In the genomic region with DNA sequence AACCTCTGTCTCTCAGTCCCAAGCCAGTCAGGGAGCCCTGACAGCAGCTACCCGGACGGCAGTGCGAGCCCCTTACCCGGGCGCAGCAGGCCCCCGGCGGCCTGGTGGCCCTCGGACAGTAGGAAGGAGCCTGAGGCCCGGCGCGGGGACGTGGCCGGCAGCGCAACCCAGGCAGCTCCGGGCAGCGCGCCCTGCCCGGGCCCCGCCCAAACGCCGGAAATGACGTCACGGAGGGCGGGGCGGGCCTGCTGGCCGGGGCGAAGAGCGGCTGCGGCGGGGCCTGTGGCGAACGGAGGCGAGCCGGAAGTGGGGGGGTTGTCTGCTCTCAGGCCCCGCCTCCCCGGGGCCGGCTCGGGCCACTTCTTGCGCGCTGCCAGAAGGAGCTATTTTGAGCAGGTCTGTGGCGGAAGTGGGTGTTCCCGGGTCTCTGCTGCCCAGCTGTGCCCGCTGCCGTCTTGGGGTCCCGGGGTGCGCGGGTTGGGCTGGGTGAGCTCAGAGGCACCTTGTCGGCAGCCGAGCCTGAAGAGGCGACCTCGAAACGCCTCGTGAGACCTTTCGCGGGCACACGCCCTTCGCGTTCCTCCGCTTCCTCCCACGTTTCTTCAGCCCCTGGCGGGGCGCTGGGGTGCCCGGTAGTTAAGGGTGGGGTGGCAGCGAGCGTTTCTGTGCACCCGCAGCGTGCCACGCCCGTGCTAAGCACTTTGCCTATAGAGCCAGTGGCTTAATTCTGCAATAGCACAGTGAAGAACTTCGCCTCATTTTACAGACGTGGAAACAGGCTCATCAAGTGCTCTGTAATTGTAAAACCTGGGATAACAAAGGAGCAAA, we compare ENCODE assay signal across 9 cellular contexts. TPM values are rescaled to one million over a fixed set of nuclear protein-coding genes. Genes with fewer than 3 reads are reported as not detected.
DNase-seq lines count a peak whose midpoint lies in the region; ATAC-seq, FAIRE-seq and TF ChIP-seq lines count a peak whose summit lies in the region.
"Had no signal": no experiment of that assay in that cellular context is flagged by ENCODE, and none has a peak within 500 bp of the region (broad histone marks: within the 10 kb centered on the region; RNA-seq: fewer than 3 reads in every experiment).

TSS of gene C11orf24 (minus strand) at position 193 of the 828 bp plus-strand sequence. CDS start 8,206 bp downstream, outside the sequence.

- H3K4me1 Mint-ChIP-seq in dendritic cell treated with granulocyte-macrophage colony-stimulating factor and Interleukin-4, amounts not matched to agents 40 ng/mL and 50 ng/mL, for 4 days (ENCODE audit: low read depth), result peaks cover 68% of the 10 kb centered on the region

- TF ChIP-seq EP300 in HepG2 (IDR thresholded peaks at IDR 0.05; ENCODE audit: low read depth in 2 of 2, low read length in 2 of 2), result 0 out of 4 replicates have a peak, but pooled peaks have one; percentile 12 to 24
- no peak; the same call in 1 of the 2 replicates for TF ChIP-seq EP300 in HepG2 (CRISPR knock-in tag; IDR thresholded peaks at IDR 0.05; ENCODE audit: borderline replicate concordance)

- H3K4me1 ChIP-seq in HepG2 (ENCODE audit: insufficient read depth, low read length), result peaks cover 74% of the 10 kb centered on the region

- TF ChIP-seq RAD21 in HepG2 (CRISPR knock-in tag; IDR thresholded peaks at IDR 0.05), result no peak

- peak within 1 kb of the TSS; percentile 100 for H3K27ac Mint-ChIP-seq in dendritic cell treated with granulocyte-macrophage colony-stimulating factor and Interleukin-4, amounts not matched to agents 40 ng/mL and 50 ng/mL, for 4 days

- TF ChIP-seq POLR2A in HepG2 (IDR thresholded peaks at IDR 0.05; ENCODE audit: insufficient read depth in 1 of 2, low read depth in 2 of 2, low read length in 2 of 2), result peak; percentile 57 to 96; a peak in 3 of 4 replicates

- peak; percentile 21 to 96 (median 90) for DNase-seq in C1 segment of cervical spinal cord (lab: John Stamatoyannopoulos, UW)
- DNase-seq in NCI-H748 treated with DMSO at 0.1 percent for 48 hours (lab: John Stamatoyannopoulos, UW), result peak; percentile 88
- peak; percentile 87 to 90 for DNase-seq in activated CD4-positive, alpha-beta T cell treated with anti-CD3 and anti-CD28 coated beads, Interleukin-2, amount 50 U/mL, for 24 hours (ENCODE audit: low read depth in 1 of 2, low spot score in 1 of 2)
- peak; percentile 84 for DNase-seq in HepG2 (ENCODE audit: low spot score)
- DNase-seq in stimulated activated CD4-positive, alpha-beta T cell treated with anti-CD3 and anti-CD28 coated beads, Interleukin-2, amount 100 ng/mL, for 48 hours, result peak; percentile 90 to 95

- peak within 1 kb of the TSS; percentile 87 for H3K4me2 ChIP-seq in HepG2 (ENCODE audit: low read depth, low read length)

- H3K36me3 ChIP-seq in HepG2 (replicated peaks in 1 of 2; ENCODE audit: control insufficient read depth in 1 of 2, insufficient read depth in 2 of 2, low read length in 2 of 2), result peaks cover 3 to 23% of the 10 kb centered on the region in 2 experiments; a peak in 3 of 5 replicates

- intact Hi-C loops in dendritic cell treated with granulocyte-macrophage colony-stimulating factor and Interleukin-4, amounts not matched to agents 40 ng/mL and 50 ng/mL, for 4 days (cut with micrococcal nuclease), result loop anchor here (1.0 to 10.0 kb wide), 2 partner anchors 15 to 57 kb away; partner anchors contain the start of gene KMT5B
- intact Hi-C loops in HepG2 (cut with micrococcal nuclease; ENCODE audit: unreplicated experiment), result loop anchor here (1.0 kb wide), 1 partner anchor 26 kb away; no protein-coding TSS in a partner anchor

- POLR2A ChIA-PET in HepG2 (lab: Yijun Ruan, JAX), result interaction anchor here (0.6 to 6.4 kb wide), 22 partner anchors 11 to 1026 kb away, joined by 3 to 220 read pairs (median 6); partner anchors contain the start of gene PPP6R3

- peak within 1 kb of the TSS; percentile 96 for H3K9ac ChIP-seq in HepG2 (ENCODE audit: insufficient read depth, low read depth, low read length)

- H3K36me3 Mint-ChIP-seq in dendritic cell treated with granulocyte-macrophage colony-stimulating factor and Interleukin-4, amounts not matched to agents 40 ng/mL and 50 ng/mL, for 4 days (ENCODE audit: low read depth), result peaks cover 21% of the 10 kb centered on the region

- H3K4me3 Mint-ChIP-seq in dendritic cell treated with granulocyte-macrophage colony-stimulating factor and Interleukin-4, amounts not matched to agents 40 ng/mL and 50 ng/mL, for 4 days, result peak within 1 kb of the TSS; percentile 99

- H3K9me3 Mint-ChIP-seq in dendritic cell treated with granulocyte-macrophage colony-stimulating factor and Interleukin-4, amounts not matched to agents 40 ng/mL and 50 ng/mL, for 4 days, result no peaks in the 10 kb centered on the region

- no peaks in the 10 kb centered on the region for H3K27me3 Mint-ChIP-seq in dendritic cell treated with granulocyte-macrophage colony-stimulating factor and Interleukin-4, amounts not matched to agents 40 ng/mL and 50 ng/mL, for 4 days

- in situ Hi-C loops in HepG2 (cut with HindIII; ENCODE audit: extremely low pct_ligation_motif_present, low pct_unique_long_range_greater_than_20kb), result no loop called here

- H3K27ac ChIP-seq in HepG2 (ENCODE audit: extremely low read length, insufficient read depth, low read length), result peak within 1 kb of the TSS; percentile 92

- H3K79me2 ChIP-seq in HepG2 (ENCODE audit: insufficient read depth, low read length), result peaks cover 41% of the 10 kb centered on the region

- no peak for FAIRE-seq in HepG2 (lab: Jason Lieb, UNC)
- FAIRE-seq: islet of Langerhans had no signal

- peak; percentile 70 for ATAC-seq in GM19395 (IDR thresholded peaks at IDR 0.05; ENCODE audit: unreplicated experiment)
- peak; percentile 63 for ATAC-seq in HG03558 (IDR thresholded peaks at IDR 0.05; ENCODE audit: extremely low read depth, unreplicated experiment)
- ATAC-seq in HepG2, result peak; percentile 90

- 3% methylated on average over 10 of the region's 71 CpGs for WGBS in HepG2 (ENCODE audit: low lambda C conversion rate)

- no peak; the same call in 1 of the 2 replicates for TF ChIP-seq CTCF in HepG2 (CRISPR knock-in tag; IDR thresholded peaks at IDR 0.05)

- BruUV-seq in HepG2 (replicated peaks; lab: Mats Ljungman, UMichigan), result TSS peak; percentile 96

- peak within 1 kb of the TSS; percentile 97 to 99 (median 98) for H3K4me3 ChIP-seq in HepG2 (replicated peaks in 1 of 3; ENCODE audit: insufficient read depth in 1 of 3, low read depth in 2 of 3, low read length in 3 of 3)

- peaks cover 5% of the 10 kb centered on the region; the same call in 1 of the 2 replicates for H4K20me1 ChIP-seq in HepG2 (ENCODE audit: insufficient read depth, low read length)

- H3K27me3 ChIP-seq in HepG2 (ENCODE audit: control insufficient read depth in 1 of 2, insufficient read depth in 2 of 2, low read length in 2 of 2), result no peaks in the 10 kb centered on the region; a peak in 1 of 5 replicates

- CTCF ChIA-PET in HepG2 (lab: Yijun Ruan, JAX; ENCODE audit: low intra/inter-chr PET ratio, low total read pairs), result interaction anchor here (2.6 kb wide), 1 partner anchor 26 kb away, joined by 22 read pairs; no protein-coding TSS in a partner anchor

- no peak within 1 kb of the TSS for H2AFZ ChIP-seq in HepG2 (ENCODE audit: low read length)

- no peaks in the 10 kb centered on the region for H3K9me3 ChIP-seq in HepG2 (ENCODE audit: low read length)

TF ChIP-seq in HepG2, 621 proteins besides CTCF, POLR2A, EP300 and RAD21 (continues in another document):
- TF ChIP-seq MTA3 (CRISPR knock-in tag; IDR thresholded peaks at IDR 0.05) (no peak), ZNF292 (CRISPR knock-in tag; IDR thresholded peaks at IDR 0.05; ENCODE audit: borderline replicate concordance, low read depth) (0 out of 2 replicates have a peak, but pooled peaks have one; percentile 14), U2AF1 (optimal IDR thresholded peaks at IDR 0.05; ENCODE audit: low read depth, low read length) (no peak), DNMT1 (CRISPR knock-in tag; IDR thresholded peaks at IDR 0.05) (peak; percentile 89; the same call in 1 of the 2 replicates), ZNF225 (CRISPR knock-in tag; IDR thresholded peaks at IDR 0.05) (0 out of 2 replicates have a peak, but pooled peaks have one; percentile 31), ZSCAN12 (CRISPR knock-in tag; IDR thresholded peaks at IDR 0.05) (no peak), EHMT2 (IDR thresholded peaks at IDR 0.05; ENCODE audit: borderline replicate concordance, low read depth, low read length) (no peak), SNAI1 (CRISPR knock-in tag; IDR thresholded peaks at IDR 0.05; ENCODE audit: borderline replicate concordance) (no peak; the same call in 1 of the 2 replicates)

RNA-seq across cellular contexts. Expression of gene C11orf24, which starts in this region (rescaled TPM):
- 50.8 and 55.5 TPM in 2 replicates for total RNA-seq in HepG2 (2016; rRNA removed; fragmentation: Illumina TruSeq; extraction: Trizol)
- total RNA-seq in HepG2 (2016; cell fraction: cytosol; rRNA removed; fragmentation: Illumina TruSeq; extraction: Trizol; ENCODE audit: low read depth), result 110 and 141 TPM in 2 replicates
- 53.9 and 57.2 TPM in 2 replicates for total RNA-seq in HepG2 (2016; cell fraction: insoluble cytoplasmic fraction; rRNA removed; fragmentation: Illumina TruSeq; extraction: Trizol)
- 100.0 and 131 TPM in 2 replicates for total RNA-seq in HepG2 (2016; cell fraction: membrane; rRNA removed; fragmentation: Illumina TruSeq; extraction: Trizol)
- total RNA-seq in HepG2 (2016; cell fraction: nucleus; rRNA removed; fragmentation: Illumina TruSeq; extraction: Trizol), result 32.7 and 33.6 TPM in 2 replicates
- 52.9 and 62.4 TPM in 2 replicates for polyA plus RNA-seq in HepG2 (2011; rRNA removed)
- polyA plus RNA-seq in HepG2 (2011; cell fraction: cytosol; rRNA removed), result 58.4 and 70.2 TPM in 2 replicates
- polyA plus RNA-seq in HepG2 (2011; cell fraction: nucleus; rRNA removed), result 58.8 and 59.2 TPM in 2 replicates
- polyA plus RNA-seq in HepG2 (2012), result 50.8 and 63.8 TPM in 2 replicates
- 122 and 158 TPM in 2 replicates for polyA plus RNA-seq in HepG2 (2016; cell fraction: cytosol; fragmentation: Illumina TruSeq; extraction: Trizol; ENCODE audit: low read depth)
- polyA plus RNA-seq in HepG2 (2016; cell fraction: insoluble cytoplasmic fraction; fragmentation: Illumina TruSeq; extraction: Trizol; ENCODE audit: low read depth), result 61.2 and 70.0 TPM in 2 replicates
- polyA plus RNA-seq in HepG2 (2016; cell fraction: membrane; fragmentation: Illumina TruSeq; extraction: Trizol; ENCODE audit: low read depth), result 97.9 and 125 TPM in 2 replicates
- polyA plus RNA-seq in HepG2 (2016; cell fraction: nucleus; fragmentation: Illumina TruSeq; extraction: Trizol; ENCODE audit: insufficient read depth, low read depth), result 71.8 and 76.2 TPM in 2 replicates
- 53.9 and 60.5 TPM in 2 replicates for polyA minus RNA-seq in HepG2 (2011; rRNA and poly(A)+ RNA removed; ENCODE audit: low replicate concordance)
- 26.4 and 31.4 TPM in 2 replicates for polyA minus RNA-seq in HepG2 (2011; cell fraction: cytosol; rRNA and poly(A)+ RNA removed)
- 19.3 and 23.5 TPM in 2 replicates for polyA minus RNA-seq in HepG2 (2011; cell fraction: nucleus; rRNA and poly(A)+ RNA removed)

Comparison
In these comparisons a context has a peak if more than half of its experiments do, and no peak if none do; other contexts are left out.
1. Peak in every context shown above with its lines: DNase-seq, ATAC-seq, H3K4me3 ChIP-seq and H3K27ac ChIP-seq.